Comparison of ENCODE assay signal across 1 cellular context in the genomic region with DNA sequence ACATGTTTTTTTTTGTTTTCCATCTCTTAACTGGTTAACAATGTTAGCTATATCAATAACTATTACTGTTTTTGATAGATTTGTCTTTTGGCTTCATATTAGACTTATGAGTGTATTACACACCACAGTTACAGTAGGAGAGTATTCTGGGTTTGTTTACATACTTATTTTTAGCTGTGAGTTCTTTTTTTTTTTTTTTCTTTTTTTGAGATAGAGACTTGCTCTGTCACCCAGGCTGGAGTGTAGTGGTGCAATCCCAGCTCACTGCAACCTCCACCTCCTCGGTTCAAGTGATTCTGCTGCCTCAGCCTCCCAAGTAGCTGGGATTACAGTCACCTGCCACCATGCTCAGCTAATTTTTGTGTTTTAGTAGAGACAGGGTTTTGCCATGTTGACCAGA.
TF ChIP-seq lines count a peak whose summit lies in the region.

No MANE protein-coding gene starts in this region.

TF ChIP-seq in IMR-90, 13 proteins besides CTCF, POLR2A, EP300 and RAD21 (continued from another document):
- TF ChIP-seq, protein P1, sequence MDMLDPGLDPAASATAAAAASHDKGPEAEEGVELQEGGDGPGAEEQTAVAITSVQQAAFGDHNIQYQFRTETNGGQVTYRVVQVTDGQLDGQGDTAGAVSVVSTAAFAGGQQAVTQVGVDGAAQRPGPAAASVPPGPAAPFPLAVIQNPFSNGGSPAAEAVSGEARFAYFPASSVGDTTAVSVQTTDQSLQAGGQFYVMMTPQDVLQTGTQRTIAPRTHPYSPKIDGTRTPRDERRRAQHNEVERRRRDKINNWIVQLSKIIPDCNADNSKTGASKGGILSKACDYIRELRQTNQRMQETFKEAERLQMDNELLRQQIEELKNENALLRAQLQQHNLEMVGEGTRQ (IDR thresholded peaks at IDR 0.05; ENCODE audit: low read depth, low read length) = no peak
- TF ChIP-seq RFX5 (IDR thresholded peaks at IDR 0.05; ENCODE audit: low read depth, low read length) (no peak), SMC3 (IDR thresholded peaks at IDR 0.05; ENCODE audit: low read depth, low read length) (no peak), BHLHE40 (IDR thresholded peaks at IDR 0.05; ENCODE audit: low read depth, low read length) (no peak), MAZ (IDR thresholded peaks at IDR 0.05; ENCODE audit: borderline replicate concordance, low read depth, low read length) (no peak), MAFK (IDR thresholded peaks at IDR 0.05; ENCODE audit: low read depth, low read length) (no peak)
TF ChIP-seq in IMR-90: peak in this region for 0.
